Comparison of ENCODE assay signal across 17 cellular contexts in the genomic region with DNA sequence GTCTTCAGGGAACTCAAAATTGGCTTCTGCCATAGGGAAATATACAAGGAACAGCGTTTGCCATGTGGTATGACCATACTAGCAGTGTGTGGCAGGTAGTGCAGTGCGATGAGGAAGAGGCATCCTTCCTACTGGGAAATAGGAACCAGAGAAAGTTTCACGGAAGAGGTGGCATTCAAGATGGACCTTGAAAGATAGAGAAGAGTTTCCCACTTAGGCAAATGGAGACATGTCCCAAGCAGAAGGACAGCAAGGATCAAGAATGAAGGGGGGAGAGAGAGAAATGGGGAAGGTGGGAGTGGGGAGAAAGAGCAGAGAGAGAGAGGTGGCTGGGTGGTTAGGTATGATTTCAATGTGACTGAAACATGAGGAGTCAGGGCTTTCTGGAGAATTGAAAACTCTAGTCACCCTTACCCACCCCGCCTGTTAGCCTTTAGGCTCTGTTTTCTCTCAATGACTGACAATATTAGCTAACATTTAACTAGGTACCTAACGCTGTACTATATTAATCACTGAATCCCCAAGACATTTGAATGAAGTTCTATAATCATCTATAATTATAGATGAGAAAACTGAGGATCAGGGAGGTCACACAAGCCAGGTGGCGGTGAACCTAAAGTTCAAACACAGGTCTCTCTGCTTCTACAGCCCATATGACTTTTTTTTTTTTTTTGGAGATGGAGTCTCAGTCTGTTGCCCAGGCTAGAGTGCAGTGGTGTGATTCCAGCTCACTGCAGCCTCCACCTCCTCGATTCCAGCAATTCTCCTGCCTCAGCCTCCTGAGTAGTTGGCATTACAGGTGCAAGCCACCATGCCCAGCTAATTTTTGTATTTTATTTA.
A peak's percentile ranks its signal among the peaks of the same experiment; 100 is the strongest.
DNase-seq lines count a peak whose midpoint lies in the region; ATAC-seq, FAIRE-seq and TF ChIP-seq lines count a peak whose summit lies in the region.
"Had no signal": no experiment of that assay in that cellular context is flagged by ENCODE, and none has a peak within 500 bp of the region (broad histone marks: within the 10 kb centered on the region; RNA-seq: fewer than 3 reads in every experiment).

No MANE protein-coding gene starts in this region.

- H3K36me3 Mint-ChIP-seq in CD4-positive, CD25-positive, alpha-beta regulatory T cell, result no peaks in the 10 kb centered on the region
- peaks cover 0 to 7% (median 0%) of the 10 kb centered on the region in 3 donors for H3K36me3 Mint-ChIP-seq in immature natural killer cell
- H3K36me3 Mint-ChIP-seq: activated naive CD4-positive, alpha-beta T cell treated with anti-CD3 and anti-CD28 coated beads, Interleukin-2, amount 50 U/mL, for 72 hours had no signal

- FAIRE-seq in GM12878 (lab: Jason Lieb, UNC) (no peak), H54 (lab: Jason Lieb, UNC) (no peak)

- peaks cover 31% of the 10 kb centered on the region for H3K4me1 ChIP-seq in CD4-positive, CD25-positive, alpha-beta regulatory T cell (ENCODE audit: control insufficient read depth, insufficient read depth, low read length, poor library complexity, severe bottlenecking)
- H3K4me1 ChIP-seq in GM12878 (ENCODE audit: control insufficient read depth, insufficient read depth, low read length) (peaks cover 29% of the 10 kb centered on the region), breast epithelium (no peaks in the 10 kb centered on the region)

- H3K4me2 ChIP-seq in GM12878 (ENCODE audit: control insufficient read depth, insufficient read depth), result no peak overlapping the region

- no peaks in the 10 kb centered on the region for H3K36me3 ChIP-seq in CD4-positive, CD25-positive, alpha-beta regulatory T cell (ENCODE audit: control insufficient read depth, insufficient read depth, low read length)
- H3K36me3 ChIP-seq in GM12878 (ENCODE audit: control insufficient read depth in 2 of 2, insufficient read depth in 2 of 2, low read length in 1 of 2), result no peaks in the 10 kb centered on the region
- no peaks in the 10 kb centered on the region for H3K36me3 ChIP-seq in breast epithelium
- H3K36me3 ChIP-seq: cardiac muscle cell, spleen had no signal

- H3K4me3 Mint-ChIP-seq in CD4-positive, CD25-positive, alpha-beta regulatory T cell, result no peak overlapping the region
- no peak overlapping the region for H3K4me3 Mint-ChIP-seq in immature natural killer cell

- H2AFZ ChIP-seq in GM12878 (ENCODE audit: control insufficient read depth, low read depth, low read length), result peak overlapping the region; percentile 30
- H2AFZ ChIP-seq: parathyroid adenoma had no signal

- CTCF ChIA-PET in GM12878 (lab: Yijun Ruan, JAX), result interaction anchor here (1.0 to 7.9 kb wide), 6 partner anchors 8 to 24 kb away, joined by 3 to 77 read pairs (median 4); no protein-coding TSS in a partner anchor

- RAD21 ChIA-PET in GM12878 (lab: Charles Lee; ENCODE audit: unreplicated experiment), result interaction anchor here (0.8 to 18.1 kb wide), 15 partner anchors 13 to 229 kb away, joined by 3 to 482 read pairs (median 5); partner anchors contain the start of gene NR3C1

- H3K27ac ChIP-seq in CD4-positive, CD25-positive, alpha-beta regulatory T cell (ENCODE audit: insufficient read depth, low read length, poor library complexity, severe bottlenecking), result no peak overlapping the region
- H3K27ac ChIP-seq in GM12878 (ENCODE audit: control insufficient read depth, insufficient read depth), result peak overlapping the region; percentile 90
- H3K27ac ChIP-seq in breast epithelium, result no peak overlapping the region
- H3K27ac ChIP-seq: cardiac muscle cell, parathyroid adenoma, spleen had no signal

- WGBS in GM12878 (ENCODE audit: insufficient coverage, insufficient replicate concordance, low lambda C conversion rate, missing lambda C conversion rate), result 80% methylated on average over 7 of the region's 7 CpGs

- no peaks in the 10 kb centered on the region for H3K9me3 ChIP-seq in CD4-positive, CD25-positive, alpha-beta regulatory T cell (ENCODE audit: control insufficient read depth in 2 of 2, low read length in 2 of 2)
- no peaks in the 10 kb centered on the region; the same call in 1 of the 3 replicates for H3K9me3 ChIP-seq in GM12878 (replicated peaks; ENCODE audit: control insufficient read depth, insufficient read depth, low read length)
- H3K9me3 ChIP-seq in breast epithelium, result no peaks in the 10 kb centered on the region
- H3K9me3 ChIP-seq: spleen had no signal

- POLR2A ChIA-PET in GM12878 (lab: Charles Lee), result interaction anchor here (0.6 to 9.0 kb wide), 17 partner anchors 13 to 234 kb away, joined by 3 to 114 read pairs (median 4); no protein-coding TSS in a partner anchor

- no peaks in the 10 kb centered on the region for H3K9me3 Mint-ChIP-seq in CD4-positive, CD25-positive, alpha-beta regulatory T cell
- no peaks in the 10 kb centered on the region for H3K9me3 Mint-ChIP-seq in immature natural killer cell
- H3K9me3 Mint-ChIP-seq: activated naive CD4-positive, alpha-beta T cell treated with anti-CD3 and anti-CD28 coated beads, Interleukin-2, amount 50 U/mL, for 72 hours had no signal

- H3K79me2 ChIP-seq in GM12878 (ENCODE audit: control insufficient read depth, insufficient read depth, low read length), result peaks cover 1% of the 10 kb centered on the region; the same call in 1 of the 2 replicates
- H3K79me2 ChIP-seq: parathyroid adenoma had no signal

- no peak for TF ChIP-seq RAD21 in GM12878 (IDR thresholded peaks at IDR 0.05; ENCODE audit: insufficient read depth, low read depth, low read length)

- no peaks in the 10 kb centered on the region for H3K27me3 Mint-ChIP-seq in CD4-positive, CD25-positive, alpha-beta regulatory T cell
- H3K27me3 Mint-ChIP-seq in immature natural killer cell (ENCODE audit: low read depth in 3 of 3), result peaks cover 2 to 4% (median 2%) of the 10 kb centered on the region in 3 donors

- no peak for DNase-seq in CD4-positive, CD25-positive, alpha-beta regulatory T cell
- DNase-seq in GM12878 (ENCODE audit: low read depth, low spot score) (no peak), H54 (ENCODE audit: insufficient read length, low spot score) (no peak), breast epithelium (ENCODE audit: low spot score in 2 of 2) (no peak), immature natural killer cell (no peak)
- DNase-seq: H7, KG1, NCI-H1436, NCI-H446 treated with DMSO at 0.1 percent for 48 hours, OCI-M1, spleen had no signal

- peak overlapping the region in 2 of 3 donors; percentile 18 to 99 for H3K27ac Mint-ChIP-seq in CD4-positive, CD25-positive, alpha-beta regulatory T cell
- peak overlapping the region in 3 of 6 donors; percentile 0 to 32 (median 2) for H3K27ac Mint-ChIP-seq in immature natural killer cell
- H3K27ac Mint-ChIP-seq: activated naive CD4-positive, alpha-beta T cell treated with anti-CD3 and anti-CD28 coated beads, Interleukin-2, amount 50 U/mL, for 72 hours had no signal

- H3K27me3 ChIP-seq in CD4-positive, CD25-positive, alpha-beta regulatory T cell (ENCODE audit: control insufficient read depth, insufficient read depth, low read length), result no peaks in the 10 kb centered on the region
- H3K27me3 ChIP-seq in GM12878 (replicated peaks in 1 of 2; ENCODE audit: control insufficient read depth in 2 of 2, insufficient read depth in 2 of 2, low read length in 1 of 2) (no peaks in the 10 kb centered on the region), breast epithelium (no peaks in the 10 kb centered on the region)
- H3K27me3 ChIP-seq: cardiac muscle cell, spleen had no signal

- TF ChIP-seq CTCF in GM12878 (IDR thresholded peaks at IDR 0.05 in 2 of 3, conservative IDR thresholded peaks at IDR 0.05 in 1 of 3; ENCODE audit: control insufficient read depth in 2 of 3, extremely low read depth in 1 of 3, insufficient read depth in 1 of 3, low read depth in 3 of 3, low read length in 3 of 3) (no peak), breast epithelium (IDR thresholded peaks at IDR 0.05) (no peak)

- peaks cover 21 to 41% (median 29%) of the 10 kb centered on the region in 4 donors for H3K4me1 Mint-ChIP-seq in CD4-positive, CD25-positive, alpha-beta regulatory T cell
- peaks cover 33% of the 10 kb centered on the region in 2 donors for H3K4me1 Mint-ChIP-seq in immature natural killer cell

- no peak overlapping the region for H3K9ac ChIP-seq in GM12878 (ENCODE audit: control insufficient read depth, insufficient read depth, low read length)
- H3K9ac ChIP-seq: parathyroid adenoma had no signal

- no peak for TF ChIP-seq EP300 in GM12878 (IDR thresholded peaks at IDR 0.05; ENCODE audit: borderline replicate concordance in 1 of 2, control insufficient read depth in 1 of 2, low read depth in 2 of 2, low read length in 2 of 2)

- TF ChIP-seq POLR2A in GM12878 (IDR thresholded peaks at IDR 0.05; ENCODE audit: low read depth, low read length), result no peak
- TF ChIP-seq POLR2A in H54 (IDR thresholded peaks at IDR 0.05; ENCODE audit: low read depth, low read length), result no peak
- no peak for TF ChIP-seq POLR2A in breast epithelium (IDR thresholded peaks at IDR 0.05)

- ATAC-seq in CD4-positive, CD25-positive, alpha-beta regulatory T cell (ENCODE audit: low read depth in 2 of 2), result no peak
- ATAC-seq in GM19372 (IDR thresholded peaks at IDR 0.05; ENCODE audit: low read depth, unreplicated experiment), result peak; percentile 29
- peak; percentile 26 for ATAC-seq in HG03108 (IDR thresholded peaks at IDR 0.05; ENCODE audit: unreplicated experiment)
- peak; percentile 10 for ATAC-seq in GM12878
- ATAC-seq in HG03039 (IDR thresholded peaks at IDR 0.05; ENCODE audit: unreplicated experiment), result no peak
- ATAC-seq: activated naive CD4-positive, alpha-beta T cell treated with anti-CD3 and anti-CD28 coated beads, Interleukin-2, amount 50 U/mL, for 72 hours had no signal

- no TSS peak for BruUV-seq in GM12878 (replicated peaks; lab: Mats Ljungman, UMichigan)

- no peak overlapping the region for H3K4me3 ChIP-seq in CD4-positive, CD25-positive, alpha-beta regulatory T cell (ENCODE audit: low read depth, low read length)
- H3K4me3 ChIP-seq in GM12878 (no peak overlapping the region), breast epithelium (no peak overlapping the region)
- H3K4me3 ChIP-seq: cardiac muscle cell, spleen had no signal

- no peaks in the 10 kb centered on the region for H4K20me1 ChIP-seq in GM12878 (ENCODE audit: control insufficient read depth, insufficient read depth)

- intact Hi-C loops in GM12878 (cut with micrococcal nuclease; ENCODE audit: unreplicated experiment) (loop anchor here (5.0 to 10.0 kb wide), 4 partner anchors 40 to 733 kb away; partner anchors contain the start of gene NR3C1), breast epithelium (cut with DNase I; ENCODE audit: low total_unique reads) (no loop called here)

- SMC1A ChIA-PET in GM12878 (lab: Charles Lee; ENCODE audit: uncharacterized antibody, unreplicated experiment), result interaction anchor here (0.6 to 19.2 kb wide), 23 partner anchors 13 to 504 kb away, joined by 3 to 423 read pairs (median 4); no protein-coding TSS in a partner anchor

- in situ Hi-C loops in GM12878 (cut with MboI), result no loop called here

Comparison
In these comparisons a context has a peak if more than half of its experiments do, and no peak if none do; other contexts are left out.
1. ATAC-seq: peak in GM19372 (single experiment), HG03108 (single experiment) and GM12878 (single experiment); none in CD4-positive, CD25-positive, alpha-beta regulatory T cell (0 of 2) and HG03039 (single experiment).